In the genomic region with DNA sequence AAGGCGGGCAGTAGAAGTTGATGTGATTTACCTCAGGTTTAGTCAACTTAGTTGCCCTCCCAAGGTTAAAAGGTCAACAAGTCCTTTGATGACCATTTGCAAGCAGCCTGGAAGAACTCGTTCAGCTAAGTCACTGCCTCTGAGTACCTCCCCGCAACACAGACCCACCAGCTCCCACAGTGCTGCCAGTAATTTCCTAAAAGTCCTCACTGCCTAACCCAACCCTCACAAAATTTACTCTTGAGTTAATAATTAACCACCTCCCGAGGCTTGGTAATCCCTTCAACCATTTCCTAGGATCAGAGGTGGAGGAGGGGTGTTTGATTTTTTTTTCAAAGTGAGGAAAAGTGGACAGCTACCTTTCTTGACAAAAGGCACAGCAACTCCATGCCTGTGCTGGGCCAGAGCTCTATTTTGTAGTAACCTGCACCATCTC, we compare ENCODE assay signal across 1 cellular context.
TF ChIP-seq lines count a peak whose summit lies in the region.

No MANE protein-coding gene starts in this region.

TF ChIP-seq in A549, 52 proteins besides CTCF, POLR2A, EP300 and RAD21 (continued from another document):
- no peak for TF ChIP-seq REST (IDR thresholded peaks at IDR 0.05)
- TF ChIP-seq KDM5A (IDR thresholded peaks at IDR 0.05) = no peak
